ENCODE assay signal across 8 cellular contexts in the genomic region with DNA sequence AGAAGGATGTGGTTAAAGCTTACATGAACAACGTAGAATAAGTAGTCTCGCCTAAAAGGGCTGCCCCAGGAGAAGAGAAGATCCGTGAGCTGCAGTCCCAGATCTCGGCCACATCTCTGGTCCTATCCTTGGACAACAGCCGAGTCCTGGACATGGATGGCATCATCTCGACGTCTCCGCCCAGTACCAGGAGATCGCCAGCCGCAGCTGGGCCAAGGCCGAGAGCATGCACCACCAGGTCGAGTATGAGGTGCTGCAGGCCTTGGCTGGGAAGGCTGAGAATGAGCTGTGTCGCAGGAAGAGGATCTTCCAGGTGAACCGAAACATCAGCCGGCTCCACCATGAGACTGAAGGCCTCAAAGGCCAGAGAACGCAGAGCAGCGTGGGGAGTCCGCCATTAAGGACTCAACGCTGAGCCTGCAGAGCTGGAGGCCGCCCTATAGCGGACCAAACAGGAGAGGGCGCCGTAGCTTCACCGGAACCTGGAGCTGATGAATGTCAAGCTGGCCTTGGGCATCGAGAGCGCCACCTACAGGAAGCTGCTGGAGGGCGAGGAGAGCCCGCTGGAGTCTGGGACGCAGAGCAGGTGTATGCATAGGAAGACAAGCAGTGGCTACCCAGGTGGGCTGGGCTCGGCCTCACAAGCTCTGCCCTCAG. TPM values are rescaled to one million over a fixed set of nuclear protein-coding genes. Genes with fewer than 3 reads are reported as not detected.
A peak's percentile ranks its signal among the peaks of the same experiment; 100 is the strongest.
DNase-seq lines count a peak whose midpoint lies in the region; ATAC-seq and TF ChIP-seq lines count a peak whose summit lies in the region.

No MANE protein-coding gene starts in this region.

- H4K20me1 ChIP-seq in mammary epithelial cell (ENCODE audit: insufficient read depth, low read length) = no peaks in the 10 kb centered on the region
- H4K20me1 ChIP-seq in smooth muscle cell (ENCODE audit: low read depth) = no peaks in the 10 kb centered on the region

- H3K27me3 ChIP-seq in mammary epithelial cell (ENCODE audit: insufficient read depth, low read length) (no peaks in the 10 kb centered on the region), smooth muscle cell (ENCODE audit: low read depth) (peaks cover 43% of the 10 kb centered on the region)

- ATAC-seq in HG03469 (IDR thresholded peaks at IDR 0.05; ENCODE audit: unreplicated experiment) (no peak), HG03354 (IDR thresholded peaks at IDR 0.05; ENCODE audit: poor library complexity, severe bottlenecking, unreplicated experiment) (no peak)

- H3K9me3 ChIP-seq in mammary epithelial cell (replicated peaks; ENCODE audit: insufficient read depth, low read length) (no peaks in the 10 kb centered on the region), smooth muscle cell (replicated peaks; ENCODE audit: low read depth) (no peaks in the 10 kb centered on the region)

- TF ChIP-seq CTCF in GM12865 (IDR thresholded peaks at IDR 0.05; ENCODE audit: insufficient read depth, low read depth, low read length, missing control alignments) (peak; percentile 54), mammary epithelial cell (conservative IDR thresholded peaks at IDR 0.05 in 1 of 2, IDR thresholded peaks at IDR 0.05 in 1 of 2; ENCODE audit: extremely low read depth in 1 of 2, insufficient read depth in 1 of 2, low read depth in 1 of 2, low read length in 2 of 2) (peak; percentile 34 to 43), smooth muscle cell (IDR thresholded peaks at IDR 0.05; ENCODE audit: borderline replicate concordance, insufficient read depth, poor library complexity, severe bottlenecking) (peak; percentile 28)

- H3K36me3 ChIP-seq in mammary epithelial cell (ENCODE audit: insufficient read depth, low read length) (no peaks in the 10 kb centered on the region), smooth muscle cell (ENCODE audit: low read depth) (no peaks in the 10 kb centered on the region)

- WGBS in mammary epithelial cell (ENCODE audit: low coverage, missing lambda C conversion rate) = 92% methylated on average over 24 of the region's 30 CpGs
- WGBS in smooth muscle cell (ENCODE audit: low lambda C conversion rate) = 64% methylated on average over 30 of the region's 30 CpGs

- dilution Hi-C loops in mammary epithelial cell (cut with HindIII; ENCODE audit: low sequenced_read_pairs) = no loop called here

- H3K79me2 ChIP-seq in mammary epithelial cell (ENCODE audit: insufficient read depth, low read length) (no peaks in the 10 kb centered on the region), smooth muscle cell (ENCODE audit: low read depth) (no peaks in the 10 kb centered on the region)

- no peak overlapping the region for H3K9ac ChIP-seq in mammary epithelial cell (ENCODE audit: insufficient read depth, low read length)
- H3K9ac ChIP-seq in smooth muscle cell (ENCODE audit: low read depth) = no peak overlapping the region

- in situ Hi-C loops in mammary epithelial cell (cut with MboI; ENCODE audit: low sequenced_read_pairs in 2 of 2) = no loop called here

- intact Hi-C loops in mammary epithelial cell (cut with micrococcal nuclease) = no loop called here

- H2AFZ ChIP-seq in mammary epithelial cell (ENCODE audit: low read depth, low read length) = no peak overlapping the region
- H2AFZ ChIP-seq in smooth muscle cell (ENCODE audit: low read depth) = no peak overlapping the region

- DNase-seq in GM12865 (ENCODE audit: low read depth) (peak; percentile 49), NOMO-1 treated with DMSO at 0.1 percent for 48 hours (lab: John Stamatoyannopoulos, UW; ENCODE audit: unreplicated experiment) (peak; percentile 45), mammary epithelial cell (peak; percentile 3), smooth muscle cell (lab: John Stamatoyannopoulos, UW; ENCODE audit: unreplicated experiment) (no peak), NCI-H345 (lab: John Stamatoyannopoulos, UW) (no peak), LoVo (ENCODE audit: low spot score) (no peak)

- no peaks in the 10 kb centered on the region for H3K4me1 ChIP-seq in mammary epithelial cell (ENCODE audit: insufficient read depth, low read length)
- H3K4me1 ChIP-seq in smooth muscle cell (ENCODE audit: low read depth) = no peaks in the 10 kb centered on the region

- CTCF ChIA-PET in mammary epithelial cell (lab: Charles Lee; ENCODE audit: low non-redundant PET) = interaction anchor here (0.8 kb wide), 1 partner anchor 104 kb away, joined by 3 read pairs; no protein-coding TSS in a partner anchor

- H3F3A ChIP-seq in smooth muscle cell (ENCODE audit: low read depth) = no peaks in the 10 kb centered on the region

- H3K4me2 ChIP-seq in mammary epithelial cell (ENCODE audit: insufficient read depth, low read depth, low read length) (no peak overlapping the region), smooth muscle cell (no peak overlapping the region)

- no TSS peak for BruUV-seq in mammary epithelial cell (replicated peaks; lab: Mats Ljungman, UMichigan)

- H3K27ac ChIP-seq in mammary epithelial cell (ENCODE audit: insufficient read depth, low read depth, low read length) = no peak overlapping the region
- H3K27ac ChIP-seq in smooth muscle cell (ENCODE audit: low read depth) = no peak overlapping the region

- H3K4me3 ChIP-seq in GM12865 (ENCODE audit: low read depth, low read length) (no peak overlapping the region), mammary epithelial cell (replicated peaks in 1 of 3; ENCODE audit: insufficient read depth in 1 of 3, low read depth in 2 of 3, low read length in 3 of 3) (no peak overlapping the region), smooth muscle cell (no peak overlapping the region)

RNA-seq across cellular contexts. Expression of a gene that starts 22.2 kb away (rescaled TPM):
- total RNA-seq in mammary epithelial cell (not detected), smooth muscle cell (0.18 and 0.36 TPM in 2 replicates)
- polyA plus RNA-seq in mammary epithelial cell (0.31 TPM), smooth muscle cell (0.52 TPM in 1 of 2 replicates, not detected in the other)
- polyA minus RNA-seq in mammary epithelial cell = not detected

RNA-seq across cellular contexts. Expression of a gene that starts 31.6 kb away (rescaled TPM):
- not detected for total RNA-seq in mammary epithelial cell
- not detected for polyA plus RNA-seq in mammary epithelial cell
- polyA minus RNA-seq in mammary epithelial cell = not detected
- total RNA-seq in smooth muscle cell = 0.27 and 0.40 TPM in 2 replicates
- not detected in 2 replicates for polyA plus RNA-seq in smooth muscle cell

Comparison
In these comparisons a context has a peak if more than half of its experiments do, and no peak if none do; other contexts are left out.
1. DNase-seq: peak in GM12865 (single experiment), NOMO-1 treated with DMSO at 0.1 percent for 48 hours (single experiment) and mammary epithelial cell (single experiment); none in smooth muscle cell (single experiment), NCI-H345 (single experiment) and LoVo (single experiment).
2. Peak in every context shown above with its lines, with median percentiles within 50 percentile points of each other: CTCF ChIP-seq.